ENCODE assay signal across 15 cellular contexts in the genomic region with DNA sequence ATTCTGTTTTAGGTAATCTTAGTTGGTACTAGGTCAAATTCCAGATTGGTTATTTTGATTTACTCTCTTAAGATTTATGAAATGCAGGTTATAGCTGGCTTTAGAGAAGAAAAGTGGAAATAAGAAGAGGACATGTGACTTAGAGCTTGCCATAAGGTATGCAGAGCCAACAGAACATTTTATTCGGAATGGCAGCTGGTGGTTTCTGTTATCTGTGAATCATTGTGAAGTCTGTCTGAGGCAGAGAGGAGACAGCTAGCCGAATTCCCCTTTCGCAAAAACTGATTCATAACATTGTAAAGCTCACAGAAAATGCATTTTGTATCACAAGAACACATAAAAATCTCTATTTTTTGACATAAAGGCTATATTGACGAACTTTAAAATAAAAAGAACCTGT.
DNase-seq lines count a peak whose midpoint lies in the region; ATAC-seq and TF ChIP-seq lines count a peak whose summit lies in the region.
"Had no signal": no experiment of that assay in that cellular context is flagged by ENCODE, and none has a peak within 500 bp of the region (broad histone marks: within the 10 kb centered on the region; RNA-seq: fewer than 3 reads in every experiment).

No MANE protein-coding gene starts in this region.

- no peak overlapping the region for H2AFZ ChIP-seq in OCI-LY3 (ENCODE audit: low read depth, low read length)

- H3K79me2 ChIP-seq in OCI-LY3 (ENCODE audit: low read length), result no peaks in the 10 kb centered on the region

- no peaks in the 10 kb centered on the region for H3K36me3 ChIP-seq in OCI-LY3 (replicated peaks; ENCODE audit: low read depth, low read length)

- H3K4me1 ChIP-seq in OCI-LY3 (ENCODE audit: low read length), result peaks cover 33% of the 10 kb centered on the region

- H3K4me3 ChIP-seq in OCI-LY3 (ENCODE audit: low read length) (no peak overlapping the region), choroid plexus epithelial cell (ENCODE audit: low read depth, low read length) (no peak overlapping the region)

- in situ Hi-C loops in GM13976 (cut with MboI; ENCODE audit: low sequenced_read_pairs, unreplicated experiment), result no loop called here

- H3K27ac ChIP-seq in OCI-LY3 (ENCODE audit: low read length), result no peak overlapping the region

- no peaks in the 10 kb centered on the region for H3K9me3 ChIP-seq in OCI-LY3 (ENCODE audit: insufficient read depth, low read length)

- peak; percentile 77 for ATAC-seq in omental fat pad (ENCODE audit: low FRiP score)
- ATAC-seq: stimulated activated naive CD8-positive, alpha-beta T cell treated with anti-CD3 and anti-CD28 coated beads, Interleukin-15, Interleukin-2, amounts not matched to agents 100 U/mL and 50 U/mL, for 24 hours had no signal

- peak; percentile 74 for DNase-seq in ELR (ENCODE audit: low read depth)
- peak; percentile 97 for DNase-seq in choroid plexus epithelial cell (ENCODE audit: low read depth)
- no peak for DNase-seq in omental fat pad (ENCODE audit: low spot score)
- no peak for DNase-seq in GM13976 (ENCODE audit: low spot score)
- DNase-seq in NCI-H774 (lab: John Stamatoyannopoulos, UW), result no peak
- no peak for DNase-seq in germinal center (ENCODE audit: low spot score)
- DNase-seq in nucleus accumbens (lab: John Stamatoyannopoulos, UW), result no peak
- DNase-seq: activated CD4-positive, alpha-beta T cell treated with anti-CD3 and anti-CD28 coated beads for 1 hour; activated gamma-delta T cell; dermis blood vessel endothelial cell; naive B cell; RPMI8226; stimulated activated CD4-positive, alpha-beta T cell treated with anti-CD3 and anti-CD28 coated beads, Interleukin-1b, Interleukin-23, amount 100 ng/mL, for 48 hours; stimulated activated naive CD8-positive, alpha-beta T cell treated with anti-CD3 and anti-CD28 coated beads, Interleukin-15, Interleukin-2, amounts not matched to agents 100 U/mL and 50 U/mL, for 24 hours had no signal

- peak overlapping the region; percentile 35 for H3K4me2 ChIP-seq in OCI-LY3 (ENCODE audit: low read length)

- no peak for TF ChIP-seq CTCF in OCI-LY3 (IDR thresholded peaks at IDR 0.05; ENCODE audit: low read depth, low read length)
- no peak for TF ChIP-seq CTCF in choroid plexus epithelial cell (conservative IDR thresholded peaks at IDR 0.05; ENCODE audit: low read depth, low read length)
- no peak for TF ChIP-seq CTCF in omental fat pad (IDR thresholded peaks at IDR 0.05)
- no peak for TF ChIP-seq CTCF in GM13976 (IDR thresholded peaks at IDR 0.05; ENCODE audit: borderline replicate concordance, control extremely low read depth, extremely low read depth, insufficient read depth, missing control alignments)

- H3K9ac ChIP-seq in OCI-LY3 (ENCODE audit: low read length), result no peak overlapping the region

- no peaks in the 10 kb centered on the region for H4K20me1 ChIP-seq in OCI-LY3 (ENCODE audit: insufficient read depth, low read length)

- no peaks in the 10 kb centered on the region for H3K27me3 ChIP-seq in OCI-LY3 (ENCODE audit: low read depth, low read length)

Comparison
In these comparisons a context has a peak if more than half of its experiments do, and no peak if none do; other contexts are left out.
1. DNase-seq: peak in ELR (single experiment) and choroid plexus epithelial cell (single experiment); none in omental fat pad (single experiment), GM13976 (single experiment), NCI-H774 (single experiment), germinal center (single experiment) and nucleus accumbens (0 of 56).